ENCODE assay signal across 8 cellular contexts in the genomic region with DNA sequence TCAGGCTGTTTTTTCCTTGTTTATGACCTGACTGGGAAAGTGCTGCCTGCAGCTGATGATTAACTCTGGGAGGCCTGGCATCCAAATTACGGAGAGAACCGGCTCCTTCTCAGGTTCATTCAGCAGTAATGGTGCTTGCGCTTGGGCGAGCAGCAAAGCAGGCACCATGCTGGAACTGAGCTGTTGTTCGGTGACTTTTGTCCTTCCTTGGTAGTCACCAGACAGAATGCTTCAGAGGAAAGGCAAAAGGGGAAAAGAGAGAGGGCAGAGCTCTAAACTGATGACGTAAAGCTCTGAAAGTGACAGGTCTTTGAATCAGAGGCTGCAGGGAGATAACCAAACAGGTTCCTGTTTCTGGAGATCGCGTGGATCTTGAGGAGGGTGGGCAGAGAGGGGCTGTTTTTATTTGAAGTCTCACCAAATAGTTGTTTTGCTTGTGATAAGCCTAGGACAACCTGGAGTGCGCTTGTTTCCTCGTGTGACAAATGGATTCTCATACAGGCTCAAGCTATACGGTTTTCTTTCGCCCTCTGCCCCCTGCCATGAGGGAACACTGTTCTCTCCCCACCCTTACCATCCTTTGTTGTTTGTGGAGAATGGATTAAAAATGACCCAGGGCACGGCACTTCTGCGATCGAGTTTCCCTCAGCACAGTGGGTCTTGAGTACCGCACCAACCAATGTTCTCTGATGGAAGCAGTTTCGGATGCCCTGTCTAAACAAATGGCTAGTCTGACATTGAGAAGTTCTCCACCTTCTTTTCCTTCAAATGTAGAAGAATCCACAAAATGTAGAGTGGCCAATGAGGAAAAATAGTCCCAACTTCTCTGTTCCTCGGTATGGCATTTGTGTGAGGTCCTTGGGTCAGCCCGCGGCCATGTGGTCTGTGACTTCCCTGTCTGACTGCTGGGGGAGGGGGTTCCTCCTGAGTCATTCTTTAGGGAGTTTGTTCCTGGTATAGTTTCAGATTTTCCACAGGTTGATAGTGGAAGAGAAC. TPM values are rescaled to one million over a fixed set of nuclear protein-coding genes. Genes with fewer than 3 reads are reported as not detected.
DNase-seq lines count a peak whose midpoint lies in the region; ATAC-seq and TF ChIP-seq lines count a peak whose summit lies in the region.

No MANE protein-coding gene starts in this region.

- peak; percentile 24 for ATAC-seq in GM19438 (IDR thresholded peaks at IDR 0.05; ENCODE audit: low read depth, unreplicated experiment)
- peak; percentile 25 for ATAC-seq in HG03565 (IDR thresholded peaks at IDR 0.05; ENCODE audit: unreplicated experiment)
- peak; percentile 3 to 42 (median 13) for ATAC-seq in right lobe of liver
- ATAC-seq in GM19023 (IDR thresholded peaks at IDR 0.05; ENCODE audit: unreplicated experiment): no peak

- POLR2A ChIA-PET in Caco-2 (lab: Charles Lee): no interaction called here

- peaks cover 5% of the 10 kb centered on the region for H3K9me3 Mint-ChIP-seq in Caco-2 (ENCODE audit: unreplicated experiment)
- no peaks in the 10 kb centered on the region for H3K9me3 Mint-ChIP-seq in activated naive CD8-positive, alpha-beta T cell (ENCODE audit: low read depth)

- H3K36me3 ChIP-seq in Caco-2 (ENCODE audit: control insufficient read depth, insufficient read depth, low read length) (no peaks in the 10 kb centered on the region), right lobe of liver (no peaks in the 10 kb centered on the region), testis (ENCODE audit: low read depth, missing control alignments) (no peaks in the 10 kb centered on the region)

- 41% methylated on average over 20 of the region's 20 CpGs for WGBS in right lobe of liver (ENCODE audit: insufficient coverage, low coverage, low lambda C conversion rate, missing lambda C conversion rate)
- WGBS in testis, 2 donors: 74 to 75% methylated on average over 20 of the region's 20 CpGs

- H3K4me3 ChIP-seq in Caco-2 (ENCODE audit: low read depth, low read length) (peak overlapping the region; percentile 22), right lobe of liver (peak overlapping the region in 2 of 3 donors; percentile 21 to 65), testis (no peak overlapping the region)

- peaks cover 24% of the 10 kb centered on the region for H3K36me3 Mint-ChIP-seq in Caco-2 (ENCODE audit: insufficient read depth, unreplicated experiment)
- peaks cover 3% of the 10 kb centered on the region for H3K36me3 Mint-ChIP-seq in activated naive CD8-positive, alpha-beta T cell

- peaks cover 31% of the 10 kb centered on the region for H3K4me1 Mint-ChIP-seq in Caco-2 (ENCODE audit: low read depth, unreplicated experiment)
- peaks cover 43% of the 10 kb centered on the region for H3K4me1 Mint-ChIP-seq in activated naive CD8-positive, alpha-beta T cell (ENCODE audit: low read depth)

- H3K27me3 Mint-ChIP-seq in Caco-2 (ENCODE audit: insufficient read depth, unreplicated experiment): no peaks in the 10 kb centered on the region
- no peaks in the 10 kb centered on the region for H3K27me3 Mint-ChIP-seq in activated naive CD8-positive, alpha-beta T cell

- DNase-seq in Caco-2: peak in 1 of 2 experiments; percentile 55
- peak in 2 of 3 donors; percentile 52 to 57 for DNase-seq in right lobe of liver
- peak; percentile 37 for DNase-seq in testis
- DNase-seq in NCI-H345 (lab: John Stamatoyannopoulos, UW): no peak

- H3K4me3 Mint-ChIP-seq in Caco-2 (ENCODE audit: unreplicated experiment): peak overlapping the region; percentile 97
- H3K4me3 Mint-ChIP-seq in activated naive CD8-positive, alpha-beta T cell: peak overlapping the region; percentile 90

- TF ChIP-seq CTCF in Caco-2 (IDR thresholded peaks at IDR 0.05; ENCODE audit: insufficient read depth in 1 of 2, low read depth in 1 of 2, low read length in 1 of 2, severe bottlenecking in 1 of 2, unreplicated experiment in 1 of 2) (no peak), right lobe of liver (IDR thresholded peaks at IDR 0.05) (no peak), testis (IDR thresholded peaks at IDR 0.05) (no peak)

- H3K4me1 ChIP-seq in Caco-2: peaks cover 58% of the 10 kb centered on the region
- H3K4me1 ChIP-seq in right lobe of liver: peaks cover 0 to 17% (median 2%) of the 10 kb centered on the region in 4 donors
- peaks cover 6% of the 10 kb centered on the region for H3K4me1 ChIP-seq in testis

- intact Hi-C loops in Caco-2 (cut with micrococcal nuclease; ENCODE audit: unreplicated experiment): loop anchor here (1.0 to 5.0 kb wide), 5 partner anchors 17 to 670 kb away; partner anchors contain the start of gene FAM98A
- intact Hi-C loops in right lobe of liver (cut with DNase I): no loop called here
- intact Hi-C loops in testis (cut with DNase I; ENCODE audit: low total_unique reads): no loop called here

- no TSS peak for BruUV-seq in Caco-2 (replicated peaks; lab: Mats Ljungman, UMichigan)

- H3K27ac Mint-ChIP-seq in Caco-2 (ENCODE audit: unreplicated experiment): peak overlapping the region; percentile 69
- peak overlapping the region; percentile 96 for H3K27ac Mint-ChIP-seq in activated naive CD8-positive, alpha-beta T cell

- TF ChIP-seq POLR2A in right lobe of liver (IDR thresholded peaks at IDR 0.05) (peak; percentile 33), testis (IDR thresholded peaks at IDR 0.05) (no peak)

- H3K27ac ChIP-seq in right lobe of liver (peak overlapping the region; percentile 59 to 90 (median 66)), testis (peak overlapping the region; percentile 75 to 86)

- H3K27me3 ChIP-seq in Caco-2 (replicated peaks; ENCODE audit: control insufficient read depth, insufficient read depth, low read length) (no peaks in the 10 kb centered on the region), right lobe of liver (no peaks in the 10 kb centered on the region), testis (no peaks in the 10 kb centered on the region)

- CTCF ChIA-PET in Caco-2 (lab: Charles Lee): interaction anchor here (0.6 to 0.7 kb wide), 2 partner anchors 21 to 65 kb away, joined by 3 to 4 read pairs; no protein-coding TSS in a partner anchor

- H3K9me3 ChIP-seq in Caco-2 (no peaks in the 10 kb centered on the region; the same call in 1 of the 2 replicates), right lobe of liver (no peaks in the 10 kb centered on the region), testis (no peaks in the 10 kb centered on the region)

RNA-seq across cellular contexts. Expression of gene RASGRP3, which starts 1.3 kb away (rescaled TPM):
- 9.2 and 12.2 TPM in 2 replicates for total RNA-seq in Caco-2 (2022)
- total RNA-seq in right lobe of liver: 10 to 100 TPM in 1 of 6 experiments, 1 to 10 TPM in 5; 3.0 to 11.5 (median 5.0) TPM
- total RNA-seq in testis: 10 to 100 TPM in 1 of 2 donors, 1 to 10 TPM in 1; 8.2 to 26.3 TPM
- 2.8 TPM for polyA plus RNA-seq in testis (ENCODE audit: insufficient read depth, low read depth, low replicate concordance)

Comparison
In these comparisons a context has a peak if more than half of its experiments do, and no peak if none do; other contexts are left out.
1. H3K4me3 ChIP-seq: peak in Caco-2 (single experiment) and right lobe of liver (2 of 3); none in testis (0 of 2).